18 cellular contexts compared by ENCODE assay signal in the genomic region with DNA sequence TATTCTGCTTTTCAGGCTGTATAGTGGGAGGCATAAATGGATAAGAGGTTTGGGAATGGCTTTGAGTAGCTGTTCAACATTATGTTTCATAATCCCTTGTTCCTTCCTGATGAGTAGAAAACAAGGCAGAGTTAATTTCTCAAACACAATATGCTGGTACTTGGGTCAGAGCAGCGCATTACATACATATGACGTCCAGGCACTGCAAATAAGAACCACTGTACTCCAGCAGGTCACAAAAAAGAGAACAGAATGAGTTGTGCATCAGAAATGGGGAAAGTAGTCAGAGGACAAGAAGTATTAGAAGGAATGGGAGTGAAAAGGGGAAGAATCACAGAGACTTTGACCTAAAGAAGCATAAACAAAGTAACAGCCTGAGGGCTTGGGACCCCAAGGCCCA. TPM values are rescaled to one million over a fixed set of nuclear protein-coding genes. Genes with fewer than 3 reads are reported as not detected.
DNase-seq lines count a peak whose midpoint lies in the region; TF ChIP-seq lines count a peak whose summit lies in the region.
"Had no signal": no experiment of that assay in that cellular context is flagged by ENCODE, and none has a peak within 500 bp of the region (broad histone marks: within the 10 kb centered on the region; RNA-seq: fewer than 3 reads in every experiment).

No MANE protein-coding gene starts in this region.

- peaks cover 25% of the 10 kb centered on the region for H3K36me3 Mint-ChIP-seq in activated CD4-positive, alpha-beta T cell treated with anti-CD3 and anti-CD28 coated beads, Interleukin-2, amount 10 ng/mL, durations not matched to agents 24 days and 14 days (ENCODE audit: low read depth)
- H3K36me3 Mint-ChIP-seq in Calu3 (ENCODE audit: insufficient read depth, unreplicated experiment) = peaks cover 25% of the 10 kb centered on the region
- H3K36me3 Mint-ChIP-seq in activated T-helper 1 cell treated with anti-CD3 and anti-CD28 coated beads, Interleukin-12 subunit alpha, Interleukin-12 subunit beta, Interleukin-2, Interleukin-4 antibody, amounts not matched to agents 30 ng/mL and 10 ng/mL and 1 ng/mL, durations not matched to agents 14 hours and 24 hours and 36 hours (ENCODE audit: low read depth) = peaks cover 36% of the 10 kb centered on the region
- H3K36me3 Mint-ChIP-seq in neural progenitor cell = no peaks in the 10 kb centered on the region

- no peak for DNase-seq in activated CD4-positive, alpha-beta T cell treated with anti-CD3 and anti-CD28 coated beads, Interleukin-2, amount 10 ng/mL, durations not matched to agents 24 days and 14 days
- DNase-seq in activated CD4-positive, alpha-beta T cell treated with anti-CD3 and anti-CD28 coated beads for 4 hours = no peak
- DNase-seq in Calu3 (no peak), neural progenitor cell (ENCODE audit: low spot score) (no peak), NCI-H510A treated with DMSO at 0.1 percent for 48 hours (lab: John Stamatoyannopoulos, UW) (no peak), foreskin melanocyte (no peak), KBM-7 (no peak)
- DNase-seq in activated T-helper 1 cell treated with anti-CD3 and anti-CD28 coated beads, Interleukin-12 subunit alpha, Interleukin-12 subunit beta, Interleukin-2, Interleukin-4 antibody, amounts not matched to agents 30 ng/mL and 10 ng/mL and 1 ng/mL, durations not matched to agents 14 hours and 24 hours and 36 hours (ENCODE audit: low spot score) = no peak
- DNase-seq: AML-193; Caco-2; CD4-positive, alpha-beta T cell; DMS153; DMS79; GDM1; H9 had no signal

- no peak overlapping the region for H3K4me3 ChIP-seq in neural progenitor cell
- H3K4me3 ChIP-seq: A549 had no signal

- H3K27me3 ChIP-seq in neural progenitor cell = no peaks in the 10 kb centered on the region

- in situ Hi-C loops in KBM-7 (cut with MboI; ENCODE audit: low pct_unique_long_range_greater_than_20kb, low sequenced_read_pairs) = no loop called here

- BruUV-seq in Calu3 (replicated peaks; lab: Mats Ljungman, UMichigan) = no TSS peak

- peaks cover 34% of the 10 kb centered on the region for H3K4me1 Mint-ChIP-seq in activated CD4-positive, alpha-beta T cell treated with anti-CD3 and anti-CD28 coated beads, Interleukin-2, amount 10 ng/mL, durations not matched to agents 24 days and 14 days
- H3K4me1 Mint-ChIP-seq in Calu3 (ENCODE audit: low read depth, unreplicated experiment) (peaks cover 43% of the 10 kb centered on the region), neural progenitor cell (peaks cover 7% of the 10 kb centered on the region)
- H3K4me1 Mint-ChIP-seq in activated T-helper 1 cell treated with anti-CD3 and anti-CD28 coated beads, Interleukin-12 subunit alpha, Interleukin-12 subunit beta, Interleukin-2, Interleukin-4 antibody, amounts not matched to agents 30 ng/mL and 10 ng/mL and 1 ng/mL, durations not matched to agents 14 hours and 24 hours and 36 hours (ENCODE audit: low read depth) = peaks cover 65% of the 10 kb centered on the region

- peak overlapping the region; percentile 19 for H2AFZ ChIP-seq in neural progenitor cell (replicated peaks)

- H3K79me2 ChIP-seq in neural progenitor cell (ENCODE audit: low read depth) = no peaks in the 10 kb centered on the region

- no peak overlapping the region for H3K4me2 ChIP-seq in neural progenitor cell
- H3K4me2 ChIP-seq: A549 had no signal

- no peaks in the 10 kb centered on the region for H3K4me1 ChIP-seq in neural progenitor cell

- intact Hi-C loops in activated CD4-positive, alpha-beta T cell treated with anti-CD3 and anti-CD28 coated beads, Interleukin-2, amount 10 ng/mL, durations not matched to agents 24 days and 14 days (cut with micrococcal nuclease) = loop anchor here (10.0 kb wide), 2 partner anchors 1184 to 1594 kb away; partner anchors contain the start of gene DIXDC1
- intact Hi-C loops in Calu3 (cut with micrococcal nuclease; ENCODE audit: unreplicated experiment) = no loop called here
- intact Hi-C loops in activated T-helper 1 cell treated with anti-CD3 and anti-CD28 coated beads, Interleukin-12 subunit alpha, Interleukin-12 subunit beta, Interleukin-2, Interleukin-4 antibody, amounts not matched to agents 30 ng/mL and 10 ng/mL and 1 ng/mL, durations not matched to agents 14 hours and 24 hours and 36 hours (cut with micrococcal nuclease) = loop anchor here (10.0 kb wide), 1 partner anchor 1194 kb away; no protein-coding TSS in a partner anchor

- H3K9me3 Mint-ChIP-seq in activated CD4-positive, alpha-beta T cell treated with anti-CD3 and anti-CD28 coated beads, Interleukin-2, amount 10 ng/mL, durations not matched to agents 24 days and 14 days = peaks cover 19% of the 10 kb centered on the region
- peaks cover 7% of the 10 kb centered on the region for H3K9me3 Mint-ChIP-seq in Calu3 (ENCODE audit: low read depth, unreplicated experiment)
- peaks cover 20% of the 10 kb centered on the region for H3K9me3 Mint-ChIP-seq in activated T-helper 1 cell treated with anti-CD3 and anti-CD28 coated beads, Interleukin-12 subunit alpha, Interleukin-12 subunit beta, Interleukin-2, Interleukin-4 antibody, amounts not matched to agents 30 ng/mL and 10 ng/mL and 1 ng/mL, durations not matched to agents 14 hours and 24 hours and 36 hours
- H3K9me3 Mint-ChIP-seq in neural progenitor cell = peaks cover 2% of the 10 kb centered on the region
- H3K9me3 Mint-ChIP-seq: CD4-positive, alpha-beta T cell; H9 had no signal

- H4K20me1 ChIP-seq in neural progenitor cell (ENCODE audit: low read depth) = no peaks in the 10 kb centered on the region

- H3K27ac ChIP-seq in neural progenitor cell = no peak overlapping the region
- H3K27ac ChIP-seq: 22Rv1, C4-2B had no signal

- H3K27me3 Mint-ChIP-seq in activated CD4-positive, alpha-beta T cell treated with anti-CD3 and anti-CD28 coated beads, Interleukin-2, amount 10 ng/mL, durations not matched to agents 24 days and 14 days = no peaks in the 10 kb centered on the region
- H3K27me3 Mint-ChIP-seq in Calu3 (ENCODE audit: unreplicated experiment) (no peaks in the 10 kb centered on the region), neural progenitor cell (ENCODE audit: insufficient read depth, low read depth) (peaks cover 2% of the 10 kb centered on the region)
- H3K27me3 Mint-ChIP-seq in activated T-helper 1 cell treated with anti-CD3 and anti-CD28 coated beads, Interleukin-12 subunit alpha, Interleukin-12 subunit beta, Interleukin-2, Interleukin-4 antibody, amounts not matched to agents 30 ng/mL and 10 ng/mL and 1 ng/mL, durations not matched to agents 14 hours and 24 hours and 36 hours (ENCODE audit: insufficient read depth) = no peaks in the 10 kb centered on the region
- H3K27me3 Mint-ChIP-seq: CD4-positive, alpha-beta T cell had no signal

- H3K36me3 ChIP-seq in neural progenitor cell = peaks cover 3% of the 10 kb centered on the region

- CTCF ChIA-PET in Calu3 (lab: Charles Lee) = interaction anchor here (0.7 kb wide), 1 partner anchor 15 kb away, joined by 3 read pairs; no protein-coding TSS in a partner anchor

- TF ChIP-seq CTCF in Calu3 (IDR thresholded peaks at IDR 0.05; ENCODE audit: unreplicated experiment) (no peak), neural progenitor cell (IDR thresholded peaks at IDR 0.05) (no peak)

- H3K9me3 ChIP-seq in neural progenitor cell (ENCODE audit: low read depth) = no peaks in the 10 kb centered on the region
- H3K9me3 ChIP-seq: A549, Caco-2 had no signal

- H3F3A ChIP-seq in neural progenitor cell (ENCODE audit: low read depth) = peaks cover 3% of the 10 kb centered on the region

- peak overlapping the region; percentile 21 for H3K27ac Mint-ChIP-seq in activated CD4-positive, alpha-beta T cell treated with anti-CD3 and anti-CD28 coated beads, Interleukin-2, amount 10 ng/mL, durations not matched to agents 24 days and 14 days
- peak overlapping the region; percentile 64 for H3K27ac Mint-ChIP-seq in Calu3 (ENCODE audit: unreplicated experiment)
- H3K27ac Mint-ChIP-seq in activated T-helper 1 cell treated with anti-CD3 and anti-CD28 coated beads, Interleukin-12 subunit alpha, Interleukin-12 subunit beta, Interleukin-2, Interleukin-4 antibody, amounts not matched to agents 30 ng/mL and 10 ng/mL and 1 ng/mL, durations not matched to agents 14 hours and 24 hours and 36 hours = peak overlapping the region; percentile 24
- no peak overlapping the region for H3K27ac Mint-ChIP-seq in neural progenitor cell
- H3K27ac Mint-ChIP-seq: CD4-positive, alpha-beta T cell; H9 had no signal

- H3K4me3 Mint-ChIP-seq in activated CD4-positive, alpha-beta T cell treated with anti-CD3 and anti-CD28 coated beads, Interleukin-2, amount 10 ng/mL, durations not matched to agents 24 days and 14 days = no peak overlapping the region
- H3K4me3 Mint-ChIP-seq in Calu3 (ENCODE audit: low read depth, unreplicated experiment) (no peak overlapping the region), neural progenitor cell (no peak overlapping the region)
- H3K4me3 Mint-ChIP-seq in activated T-helper 1 cell treated with anti-CD3 and anti-CD28 coated beads, Interleukin-12 subunit alpha, Interleukin-12 subunit beta, Interleukin-2, Interleukin-4 antibody, amounts not matched to agents 30 ng/mL and 10 ng/mL and 1 ng/mL, durations not matched to agents 14 hours and 24 hours and 36 hours = no peak overlapping the region
- H3K4me3 Mint-ChIP-seq: CD4-positive, alpha-beta T cell; H9 had no signal

- H3K9ac ChIP-seq in neural progenitor cell = no peak overlapping the region

RNA-seq across cellular contexts. Expression of gene RDX, which starts 44.0 kb away (rescaled TPM):
- total RNA-seq in activated CD4-positive, alpha-beta T cell treated with anti-CD3 and anti-CD28 coated beads, Interleukin-2, amount 10 ng/mL, durations not matched to agents 24 days and 14 days = 87.6 and 88.4 TPM in 2 replicates
- total RNA-seq in Calu3 (2022) (71.8 and 76.8 TPM in 2 replicates), neural progenitor cell (ENCODE audit: low replicate concordance) (70.7 and 199 TPM in 2 replicates)
- 94.6 and 98.9 TPM in 2 replicates for total RNA-seq in activated T-helper 1 cell treated with anti-CD3 and anti-CD28 coated beads, Interleukin-12 subunit alpha, Interleukin-12 subunit beta, Interleukin-2, Interleukin-4 antibody, amounts not matched to agents 30 ng/mL and 10 ng/mL and 1 ng/mL, durations not matched to agents 14 hours and 24 hours and 36 hours
